Comparison of ENCODE assay signal across 10 cellular contexts in the genomic region with DNA sequence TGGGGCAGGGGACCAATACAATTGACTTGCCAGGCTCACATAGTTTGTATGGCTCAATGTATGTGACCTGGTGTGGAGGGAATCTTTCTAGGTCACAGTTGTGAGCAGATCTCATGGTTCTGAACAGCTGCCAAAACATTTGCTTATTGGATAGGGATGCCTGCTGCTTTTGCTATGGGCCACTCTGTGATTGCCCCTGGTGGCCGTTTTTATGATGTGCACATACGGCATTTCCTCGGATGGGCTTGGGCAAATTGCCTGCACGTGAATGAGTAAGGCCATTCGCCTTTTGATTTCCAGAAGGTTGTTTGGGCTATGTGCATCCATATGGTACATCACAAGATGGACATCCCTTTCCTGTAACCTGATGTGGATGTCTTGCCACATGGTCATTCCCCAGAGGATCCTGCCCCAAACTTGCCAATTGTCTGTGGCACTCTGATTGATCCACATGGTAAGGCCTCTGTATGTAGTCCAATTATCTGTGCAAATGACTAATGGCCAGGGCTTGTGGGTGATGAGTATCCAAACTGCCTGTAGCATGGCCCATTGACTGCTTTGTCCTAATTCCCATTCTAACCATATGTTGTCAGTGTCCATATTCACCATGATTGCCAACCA. TPM values are rescaled to one million over a fixed set of nuclear protein-coding genes. Genes with fewer than 3 reads are reported as not detected.
DNase-seq lines count a peak whose midpoint lies in the region; ATAC-seq and TF ChIP-seq lines count a peak whose summit lies in the region.
"Had no signal": no experiment of that assay in that cellular context is flagged by ENCODE, and none has a peak within 500 bp of the region (broad histone marks: within the 10 kb centered on the region; RNA-seq: fewer than 3 reads in every experiment).

No MANE protein-coding gene starts in this region.

- H3K9me3 Mint-ChIP-seq in glutamatergic neuron (ENCODE audit: unreplicated experiment) (no peaks in the 10 kb centered on the region), type B pancreatic cell (no peaks in the 10 kb centered on the region)
- H3K9me3 Mint-ChIP-seq in natural killer cell treated with Interleukin-12 subunit alpha and Interleukin-12 subunit beta and Interleukin-15 and Interleukin-18, amount 100 ng/mL, for 72 hours, result no peaks in the 10 kb centered on the region

- H3K4me1 Mint-ChIP-seq in glutamatergic neuron (ENCODE audit: low read depth, unreplicated experiment) (peaks cover 6% of the 10 kb centered on the region), type B pancreatic cell (ENCODE audit: unreplicated experiment) (peaks cover 5% of the 10 kb centered on the region)
- no peaks in the 10 kb centered on the region for H3K4me1 Mint-ChIP-seq in natural killer cell treated with Interleukin-12 subunit alpha and Interleukin-12 subunit beta and Interleukin-15 and Interleukin-18, amount 100 ng/mL, for 72 hours (ENCODE audit: low read depth in 2 of 2)

- peak; percentile 80 for ATAC-seq in SK-N-SH treated with all-trans-retinoic acid at 6 μM for 48 hours
- no peak for ATAC-seq in natural killer cell treated with Interleukin-12 subunit alpha and Interleukin-12 subunit beta and Interleukin-15 and Interleukin-18, amount 100 ng/mL, for 72 hours

- TF ChIP-seq CTCF in glutamatergic neuron (IDR thresholded peaks at IDR 0.05; ENCODE audit: partially characterized antibody, unreplicated experiment) (peak; percentile 65), type B pancreatic cell (conservative IDR thresholded peaks at IDR 0.05) (peak; percentile 69)

- H3K27me3 Mint-ChIP-seq in glutamatergic neuron (ENCODE audit: unreplicated experiment), result peaks cover 3% of the 10 kb centered on the region
- H3K27me3 Mint-ChIP-seq in type B pancreatic cell, result no peaks in the 10 kb centered on the region
- H3K27me3 Mint-ChIP-seq in natural killer cell treated with Interleukin-12 subunit alpha and Interleukin-12 subunit beta and Interleukin-15 and Interleukin-18, amount 100 ng/mL, for 72 hours, result peaks cover 15 to 16% of the 10 kb centered on the region in 2 donors

- H3K27ac Mint-ChIP-seq in glutamatergic neuron (ENCODE audit: unreplicated experiment), result no peak overlapping the region
- no peak overlapping the region for H3K27ac Mint-ChIP-seq in type B pancreatic cell
- no peak overlapping the region for H3K27ac Mint-ChIP-seq in natural killer cell treated with Interleukin-12 subunit alpha and Interleukin-12 subunit beta and Interleukin-15 and Interleukin-18, amount 100 ng/mL, for 72 hours

- DNase-seq in SIG-M5 treated with dmso at 0.1 percent for 504 hours (lab: John Stamatoyannopoulos, UW; ENCODE audit: unreplicated experiment) (peak; percentile 15), SIG-M5 (lab: John Stamatoyannopoulos, UW) (no peak), glutamatergic neuron (no peak), type B pancreatic cell (ENCODE audit: extremely low spot score, unreplicated experiment) (no peak), NOMO-1 treated with DMSO at 0.1 percent for 48 hours (lab: John Stamatoyannopoulos, UW; ENCODE audit: unreplicated experiment) (no peak)
- DNase-seq in natural killer cell treated with Interleukin-12 subunit alpha and Interleukin-12 subunit beta and Interleukin-15 and Interleukin-18, amount 100 ng/mL, for 72 hours (ENCODE audit: low spot score), result no peak
- no peak for DNase-seq in activated effector memory CD4-positive, alpha-beta T cell treated with anti-CD3 and anti-CD28 coated beads, Interleukin-2, amount 50 U/mL, for 16 hours
- DNase-seq: effector CD4-positive, alpha-beta T cell; NCI-H345 had no signal

- H3K36me3 Mint-ChIP-seq in glutamatergic neuron (ENCODE audit: unreplicated experiment) (no peaks in the 10 kb centered on the region), type B pancreatic cell (no peaks in the 10 kb centered on the region)
- no peaks in the 10 kb centered on the region for H3K36me3 Mint-ChIP-seq in natural killer cell treated with Interleukin-12 subunit alpha and Interleukin-12 subunit beta and Interleukin-15 and Interleukin-18, amount 100 ng/mL, for 72 hours

- no peak overlapping the region for H3K4me3 Mint-ChIP-seq in glutamatergic neuron (ENCODE audit: unreplicated experiment)
- H3K4me3 Mint-ChIP-seq in type B pancreatic cell, result no peak overlapping the region
- H3K4me3 Mint-ChIP-seq in natural killer cell treated with Interleukin-12 subunit alpha and Interleukin-12 subunit beta and Interleukin-15 and Interleukin-18, amount 100 ng/mL, for 72 hours, result no peak overlapping the region

TF ChIP-seq in SK-N-SH treated with all-trans-retinoic acid at 6 μM for 48 hours, 23 proteins besides CTCF, POLR2A, EP300 and RAD21:
- TF ChIP-seq ESRRG (CRISPR knock-in tag; IDR thresholded peaks at IDR 0.05) (no peak), ZNF565 (CRISPR knock-in tag; conservative IDR thresholded peaks at IDR 0.05; ENCODE audit: low read depth) (no peak), ZC3H10 (CRISPR knock-in tag; IDR thresholded peaks at IDR 0.05) (no peak), PPARA (CRISPR knock-in tag; IDR thresholded peaks at IDR 0.05; ENCODE audit: borderline replicate concordance) (no peak), TOX (CRISPR knock-in tag; IDR thresholded peaks at IDR 0.05; ENCODE audit: borderline replicate concordance) (no peak)
- TF ChIP-seq, protein P1, sequence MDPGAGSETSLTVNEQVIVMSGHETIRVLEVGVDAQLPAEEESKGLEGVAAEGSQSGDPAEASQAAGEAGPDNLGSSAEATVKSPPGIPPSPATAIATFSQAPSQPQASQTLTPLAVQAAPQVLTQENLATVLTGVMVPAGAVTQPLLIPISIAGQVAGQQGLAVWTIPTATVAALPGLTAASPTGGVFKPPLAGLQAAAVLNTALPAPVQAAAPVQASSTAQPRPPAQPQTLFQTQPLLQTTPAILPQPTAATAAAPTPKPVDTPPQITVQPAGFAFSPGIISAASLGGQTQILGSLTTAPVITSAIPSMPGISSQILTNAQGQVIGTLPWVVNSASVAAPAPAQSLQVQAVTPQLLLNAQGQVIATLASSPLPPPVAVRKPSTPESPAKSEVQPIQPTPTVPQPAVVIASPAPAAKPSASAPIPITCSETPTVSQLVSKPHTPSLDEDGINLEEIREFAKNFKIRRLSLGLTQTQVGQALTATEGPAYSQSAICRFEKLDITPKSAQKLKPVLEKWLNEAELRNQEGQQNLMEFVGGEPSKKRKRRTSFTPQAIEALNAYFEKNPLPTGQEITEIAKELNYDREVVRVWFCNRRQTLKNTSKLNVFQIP (CRISPR knock-in tag; IDR thresholded peaks at IDR 0.05; ENCODE audit: borderline replicate concordance, low read depth), result no peak
- TF ChIP-seq, protein P2, sequence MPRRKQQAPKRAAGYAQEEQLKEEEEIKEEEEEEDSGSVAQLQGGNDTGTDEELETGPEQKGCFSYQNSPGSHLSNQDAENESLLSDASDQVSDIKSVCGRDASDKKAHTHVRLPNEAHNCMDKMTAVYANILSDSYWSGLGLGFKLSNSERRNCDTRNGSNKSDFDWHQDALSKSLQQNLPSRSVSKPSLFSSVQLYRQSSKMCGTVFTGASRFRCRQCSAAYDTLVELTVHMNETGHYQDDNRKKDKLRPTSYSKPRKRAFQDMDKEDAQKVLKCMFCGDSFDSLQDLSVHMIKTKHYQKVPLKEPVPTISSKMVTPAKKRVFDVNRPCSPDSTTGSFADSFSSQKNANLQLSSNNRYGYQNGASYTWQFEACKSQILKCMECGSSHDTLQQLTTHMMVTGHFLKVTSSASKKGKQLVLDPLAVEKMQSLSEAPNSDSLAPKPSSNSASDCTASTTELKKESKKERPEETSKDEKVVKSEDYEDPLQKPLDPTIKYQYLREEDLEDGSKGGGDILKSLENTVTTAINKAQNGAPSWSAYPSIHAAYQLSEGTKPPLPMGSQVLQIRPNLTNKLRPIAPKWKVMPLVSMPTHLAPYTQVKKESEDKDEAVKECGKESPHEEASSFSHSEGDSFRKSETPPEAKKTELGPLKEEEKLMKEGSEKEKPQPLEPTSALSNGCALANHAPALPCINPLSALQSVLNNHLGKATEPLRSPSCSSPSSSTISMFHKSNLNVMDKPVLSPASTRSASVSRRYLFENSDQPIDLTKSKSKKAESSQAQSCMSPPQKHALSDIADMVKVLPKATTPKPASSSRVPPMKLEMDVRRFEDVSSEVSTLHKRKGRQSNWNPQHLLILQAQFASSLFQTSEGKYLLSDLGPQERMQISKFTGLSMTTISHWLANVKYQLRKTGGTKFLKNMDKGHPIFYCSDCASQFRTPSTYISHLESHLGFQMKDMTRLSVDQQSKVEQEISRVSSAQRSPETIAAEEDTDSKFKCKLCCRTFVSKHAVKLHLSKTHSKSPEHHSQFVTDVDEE (CRISPR knock-in tag; IDR thresholded peaks at IDR 0.05), result no peak
TF ChIP-seq in SK-N-SH treated with all-trans-retinoic acid at 6 μM for 48 hours: peak in this region for 0.

RNA-seq across cellular contexts. Expression of a gene that starts 10.7 kb away (rescaled TPM):
- total RNA-seq in glutamatergic neuron (ENCODE audit: unreplicated experiment), result 0.37 TPM
- total RNA-seq in type B pancreatic cell (ENCODE audit: low replicate concordance), result 1.3 and 2.0 TPM in 2 replicates
- 1 to 10 TPM in 1 of 2 donors, under 1 TPM in 1; 0.93 to 2.5 TPM for total RNA-seq in natural killer cell treated with Interleukin-12 subunit alpha and Interleukin-12 subunit beta and Interleukin-15 and Interleukin-18, amount 100 ng/mL, for 72 hours

RNA-seq across cellular contexts. Expression of a gene that starts 26.0 kb away (rescaled TPM):
- total RNA-seq in glutamatergic neuron (ENCODE audit: unreplicated experiment), result 81.6 TPM
- total RNA-seq in type B pancreatic cell (ENCODE audit: low replicate concordance), result 40.0 and 43.8 TPM in 2 replicates
- not detected for total RNA-seq in natural killer cell treated with Interleukin-12 subunit alpha and Interleukin-12 subunit beta and Interleukin-15 and Interleukin-18, amount 100 ng/mL, for 72 hours

RNA-seq across cellular contexts. Expression of a gene that starts 55.9 kb away (rescaled TPM):
- total RNA-seq in glutamatergic neuron (ENCODE audit: unreplicated experiment), result 26.6 TPM
- 38.5 and 56.3 TPM in 2 replicates for total RNA-seq in type B pancreatic cell (ENCODE audit: low replicate concordance)
- 10 to 100 TPM in 1 of 2 donors, 1 to 10 TPM in 1; 5.5 to 20.1 TPM for total RNA-seq in natural killer cell treated with Interleukin-12 subunit alpha and Interleukin-12 subunit beta and Interleukin-15 and Interleukin-18, amount 100 ng/mL, for 72 hours

Comparison
In these comparisons a context has a peak if more than half of its experiments do, and no peak if none do; other contexts are left out.
1. RNA of a gene that starts 26.0 kb away (total RNA-seq): 81.6 TPM in glutamatergic neuron (single experiment) and 40.0 to 43.8 TPM in type B pancreatic cell; not detected in natural killer cell treated with Interleukin-12 subunit alpha and Interleukin-12 subunit beta and Interleukin-15 and Interleukin-18, amount 100 ng/mL, for 72 hours; every median in the first group is over 10 times any median in the second.